In genomic region chr21:42496120-42496838, GRCh38 we compare ENCODE assay signal across 1 cellular context.
TF ChIP-seq lines count a peak whose summit lies in the region.

RSPH1 (minus strand) TSS chr21:42496224; CDS start chr21:42496186, 38 bp downstream.

TF ChIP-seq in HepG2, 621 proteins besides CTCF, POLR2A, EP300 and RAD21 (continued from another document):
- TF ChIP-seq ZSCAN5A (CRISPR knock-in tag; IDR thresholded peaks at IDR 0.05; ENCODE audit: borderline replicate concordance) (no peak), ZFX (CRISPR knock-in tag; IDR thresholded peaks at IDR 0.05; ENCODE audit: low read depth) (no peak), TBX2 (CRISPR knock-in tag; IDR thresholded peaks at IDR 0.05; ENCODE audit: borderline replicate concordance) (peak; percentile 56; the same call in 1 of the 2 replicates), DDIT3 (CRISPR knock-in tag; IDR thresholded peaks at IDR 0.05) (no peak), PHF8 (CRISPR knock-in tag; IDR thresholded peaks at IDR 0.05) (0 out of 2 replicates have a peak, but pooled peaks have one; percentile 31), HIC2 (CRISPR knock-in tag; IDR thresholded peaks at IDR 0.05; ENCODE audit: low read depth) (peak; percentile 41; the same call in 1 of the 2 replicates), ZBTB2 (CRISPR knock-in tag; IDR thresholded peaks at IDR 0.05; ENCODE audit: low read depth) (no peak), ZNF276 (CRISPR knock-in tag; IDR thresholded peaks at IDR 0.05; ENCODE audit: low read depth) (no peak), PAX8 (CRISPR knock-in tag; IDR thresholded peaks at IDR 0.05; ENCODE audit: borderline replicate concordance) (no peak), ZNF580 (CRISPR knock-in tag; IDR thresholded peaks at IDR 0.05; ENCODE audit: borderline replicate concordance, low read depth) (no peak), FOXC1 (CRISPR knock-in tag; IDR thresholded peaks at IDR 0.05; ENCODE audit: borderline replicate concordance) (0 out of 2 replicates have a peak, but pooled peaks have one; percentile 25), STAT5B (CRISPR knock-in tag; IDR thresholded peaks at IDR 0.05) (no peak), PRDM10 (CRISPR knock-in tag; IDR thresholded peaks at IDR 0.05; ENCODE audit: low read depth) (no peak), SNAPC4 (CRISPR knock-in tag; IDR thresholded peaks at IDR 0.05) (no peak), MED8 (CRISPR knock-in tag; IDR thresholded peaks at IDR 0.05; ENCODE audit: insufficient replicate concordance) (no peak), ZKSCAN1 (IDR thresholded peaks at IDR 0.05; ENCODE audit: low read length) (no peak), ZBTB33 (CRISPR knock-in tag; IDR thresholded peaks at IDR 0.05) (no peak), STAG1 (CRISPR knock-in tag; IDR thresholded peaks at IDR 0.05) (no peak), ZBTB43 (CRISPR knock-in tag; conservative IDR thresholded peaks at IDR 0.05) (no peak), SP2 (CRISPR knock-in tag; IDR thresholded peaks at IDR 0.05) (peak; percentile 84)
TF ChIP-seq in HepG2: peak in this region for 87.
